ENCODE assay signal across 37 cellular contexts in the genomic region with DNA sequence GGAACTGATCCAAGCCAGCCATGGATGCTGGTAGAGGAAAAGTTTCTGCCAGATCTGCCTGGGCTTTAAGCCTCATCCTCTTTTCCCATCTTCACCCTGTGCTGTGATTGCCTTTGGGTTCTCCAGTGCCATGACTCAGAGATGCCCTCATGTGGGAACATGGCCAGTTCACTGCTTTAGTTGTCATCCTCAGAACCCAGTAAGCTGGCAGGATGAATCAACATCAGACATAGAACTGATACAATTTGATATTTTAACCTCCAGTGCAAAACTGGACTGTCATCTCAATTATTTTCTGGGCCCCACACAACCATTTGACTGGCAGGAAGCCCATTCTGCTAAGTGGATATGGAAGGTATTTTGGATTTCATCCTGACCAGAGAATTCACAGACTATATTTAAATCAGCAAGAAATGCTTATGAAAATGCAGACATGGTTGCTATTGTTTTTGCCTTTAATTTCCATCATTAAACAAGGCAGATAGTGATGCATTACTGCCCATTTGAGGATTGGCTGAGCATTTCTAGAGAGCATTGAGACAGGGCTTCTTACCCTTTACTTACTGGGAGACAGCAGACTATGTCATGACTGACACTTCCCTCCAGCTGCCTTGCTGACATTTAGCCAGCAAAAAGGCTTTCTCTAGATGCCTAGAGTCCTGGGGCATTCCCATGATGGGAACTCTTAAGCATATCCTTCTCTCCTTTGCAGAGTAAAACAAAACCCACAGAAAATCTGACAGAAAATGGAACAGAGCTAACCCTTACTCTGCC.
DNase-seq lines count a peak whose midpoint lies in the region; ATAC-seq and TF ChIP-seq lines count a peak whose summit lies in the region.
"Had no signal": no experiment of that assay in that cellular context is flagged by ENCODE, and none has a peak within 500 bp of the region (broad histone marks: within the 10 kb centered on the region; RNA-seq: fewer than 3 reads in every experiment).

No MANE protein-coding gene starts in this region.

- H3K4me3 Mint-ChIP-seq in chondrocyte (ENCODE audit: unreplicated experiment) (no peak overlapping the region), Calu3 (ENCODE audit: low read depth, unreplicated experiment) (no peak overlapping the region)
- H3K4me3 Mint-ChIP-seq: activated CD8-positive, alpha-beta memory T cell treated with anti-CD3 and anti-CD28 coated beads, Interleukin-2, amount 10 ng/mL, durations not matched to agents 7 days and 5 days; activated naive CD8-positive, alpha-beta T cell treated with anti-CD3 and anti-CD28 coated beads, Interleukin-2, amount 10 ng/mL, durations not matched to agents 7 days and 5 days; activated T-cell treated with anti-CD3 and anti-CD28 coated beads, Interleukin-2, amount 50 U/mL, for 4 hours; CD14-positive monocyte; memory B cell; nephron progenitor cell had no signal

- H3K4me3 ChIP-seq in neural cell (ENCODE audit: low read length) (no peak overlapping the region), stomach (no peak overlapping the region)
- H3K4me3 ChIP-seq: ascending aorta, esophagus squamous epithelium, ovary, SJSA1, smooth muscle cell, suprapubic skin, upper lobe of left lung had no signal

- peaks cover 0 to 6% (median 0%) of the 10 kb centered on the region in 4 donors for H3K4me1 ChIP-seq in stomach
- H3K4me1 ChIP-seq: ascending aorta, esophagus squamous epithelium, SJSA1, suprapubic skin, upper lobe of left lung had no signal

- H3K36me3 Mint-ChIP-seq in chondrocyte (ENCODE audit: low read depth) = no peaks in the 10 kb centered on the region
- H3K36me3 Mint-ChIP-seq in Calu3 (ENCODE audit: insufficient read depth, unreplicated experiment) = no peaks in the 10 kb centered on the region
- H3K36me3 Mint-ChIP-seq: activated CD8-positive, alpha-beta memory T cell treated with anti-CD3 and anti-CD28 coated beads, Interleukin-2, amount 10 ng/mL, durations not matched to agents 7 days and 5 days; activated naive CD8-positive, alpha-beta T cell treated with anti-CD3 and anti-CD28 coated beads, Interleukin-2, amount 10 ng/mL, durations not matched to agents 7 days and 5 days; CD14-positive monocyte; memory B cell had no signal

- no peaks in the 10 kb centered on the region for H3K79me2 ChIP-seq in neural cell (replicated peaks; ENCODE audit: insufficient read depth, low read length)

- H3K27me3 ChIP-seq in neural cell (ENCODE audit: insufficient read depth, low read depth, low read length) = no peaks in the 10 kb centered on the region
- no peaks in the 10 kb centered on the region for H3K27me3 ChIP-seq in stomach
- H3K27me3 ChIP-seq: ascending aorta, esophagus squamous epithelium, ovary, SJSA1, suprapubic skin, upper lobe of left lung had no signal

- H3K27ac Mint-ChIP-seq in chondrocyte (ENCODE audit: unreplicated experiment) (no peak overlapping the region), Calu3 (ENCODE audit: unreplicated experiment) (no peak overlapping the region)
- H3K27ac Mint-ChIP-seq: activated CD8-positive, alpha-beta memory T cell treated with anti-CD3 and anti-CD28 coated beads, Interleukin-2, amount 10 ng/mL, durations not matched to agents 7 days and 5 days; activated naive CD8-positive, alpha-beta T cell treated with anti-CD3 and anti-CD28 coated beads, Interleukin-2, amount 10 ng/mL, durations not matched to agents 7 days and 5 days; CD14-positive monocyte; memory B cell; nephron progenitor cell had no signal

- H3K9me3 Mint-ChIP-seq in chondrocyte (ENCODE audit: low read depth) (no peaks in the 10 kb centered on the region), Calu3 (ENCODE audit: low read depth, unreplicated experiment) (no peaks in the 10 kb centered on the region)
- H3K9me3 Mint-ChIP-seq: activated naive CD8-positive, alpha-beta T cell treated with anti-CD3 and anti-CD28 coated beads, Interleukin-2, amount 10 ng/mL, durations not matched to agents 7 days and 5 days; activated T-cell treated with anti-CD3 and anti-CD28 coated beads, Interleukin-2, amount 50 U/mL, for 4 hours; nephron progenitor cell had no signal

- H3K9ac ChIP-seq in neural cell (ENCODE audit: low read length) = no peak overlapping the region

- CTCF ChIA-PET in Calu3 (lab: Charles Lee) = no interaction called here

- TF ChIP-seq POLR2A in stomach (IDR thresholded peaks at IDR 0.05) = no peak

- H3K4me1 Mint-ChIP-seq in chondrocyte (ENCODE audit: low read depth) (peaks cover 26% of the 10 kb centered on the region), Calu3 (ENCODE audit: low read depth, unreplicated experiment) (no peaks in the 10 kb centered on the region)
- H3K4me1 Mint-ChIP-seq: activated CD8-positive, alpha-beta memory T cell treated with anti-CD3 and anti-CD28 coated beads, Interleukin-2, amount 10 ng/mL, durations not matched to agents 7 days and 5 days; activated naive CD8-positive, alpha-beta T cell treated with anti-CD3 and anti-CD28 coated beads, Interleukin-2, amount 10 ng/mL, durations not matched to agents 7 days and 5 days; CD14-positive monocyte; memory B cell had no signal

- H2AFZ ChIP-seq in neural cell (ENCODE audit: low read depth, low read length) = no peak overlapping the region

- TF ChIP-seq EP300 in neural cell (conservative IDR thresholded peaks at IDR 0.05; ENCODE audit: poor library complexity, severe bottlenecking) = peak; percentile 23
- no peak for TF ChIP-seq EP300 in stomach (IDR thresholded peaks at IDR 0.05)

- no peak for TF ChIP-seq RAD21 in neural cell (conservative IDR thresholded peaks at IDR 0.05)

- H3K27me3 Mint-ChIP-seq in chondrocyte (ENCODE audit: low read depth) (no peaks in the 10 kb centered on the region), Calu3 (ENCODE audit: unreplicated experiment) (no peaks in the 10 kb centered on the region)
- H3K27me3 Mint-ChIP-seq: activated CD8-positive, alpha-beta memory T cell treated with anti-CD3 and anti-CD28 coated beads, Interleukin-2, amount 10 ng/mL, durations not matched to agents 7 days and 5 days; activated naive CD8-positive, alpha-beta T cell treated with anti-CD3 and anti-CD28 coated beads, Interleukin-2, amount 10 ng/mL, durations not matched to agents 7 days and 5 days; memory B cell had no signal

- H3K27ac ChIP-seq in neural cell (ENCODE audit: low read length) (peak overlapping the region; percentile 28), stomach (no peak overlapping the region)
- H3K27ac ChIP-seq: 22Rv1, ascending aorta, esophagus squamous epithelium, ovary, SJSA1, suprapubic skin, upper lobe of left lung had no signal

- peak; percentile 4 for DNase-seq in DMS 273 (lab: John Stamatoyannopoulos, UW; ENCODE audit: unreplicated experiment)
- no peak for DNase-seq in DMS 273 treated with DMSO at 0.1 percent for 48 hours (lab: John Stamatoyannopoulos, UW)
- peak; percentile 56 for DNase-seq in NCI-H526 treated with DMSO at 0.1 percent for 48 hours (lab: John Stamatoyannopoulos, UW)
- DNase-seq in chondrocyte (ENCODE audit: low spot score) = no peak
- DNase-seq in stomach = no peak
- no peak for DNase-seq in Calu3
- DNase-seq: activated CD4-positive, alpha-beta T cell treated with anti-CD3 and anti-CD28 coated beads, Interleukin-2, amount 50 U/mL, for 4 hours; activated CD8-positive, alpha-beta memory T cell treated with anti-CD3 and anti-CD28 coated beads, Interleukin-2, amount 10 ng/mL, durations not matched to agents 7 days and 5 days; activated gamma-delta T cell; activated naive CD8-positive, alpha-beta T cell treated with anti-CD3 and anti-CD28 coated beads, Interleukin-2, amount 10 ng/mL, durations not matched to agents 7 days and 5 days; activated T-cell treated with anti-CD3 and anti-CD28 coated beads, Interleukin-2, amount 50 U/mL, for 4 hours; dermis blood vessel endothelial cell; DND-41; esophagus squamous epithelium; foreskin melanocyte; GOT3; hippocampal formation; left colon; NCI-H1092 treated with DMSO at 0.1 percent for 48 hours; NCI-H1930; NCI-H2227 treated with DMSO at 0.1 percent for 48 hours; NCI-H774; nephron progenitor cell; ovary; stimulated activated naive CD4-positive, alpha-beta T cell; T-helper 1 cell; upper lobe of left lung had no signal

- H3F3A ChIP-seq in neural cell (ENCODE audit: insufficient read depth, low read length, poor library complexity, severe bottlenecking) = no peaks in the 10 kb centered on the region

- ATAC-seq in HG02678 (IDR thresholded peaks at IDR 0.05; ENCODE audit: unreplicated experiment) = no peak
- ATAC-seq: activated CD4-positive, CD25-positive, alpha-beta regulatory T cell treated with anti-CD3 and anti-CD28 coated beads, Interleukin-2, amount 50 U/mL, for 24 hours; activated CD8-positive, alpha-beta memory T cell treated with anti-CD3 and anti-CD28 coated beads, Interleukin-2, amount 10 ng/mL, durations not matched to agents 7 days and 5 days; activated T-cell treated with anti-CD3 and anti-CD28 coated beads, Interleukin-2, amount 50 U/mL, for 4 hours; left colon had no signal

- no peaks in the 10 kb centered on the region for H4K20me1 ChIP-seq in neural cell (ENCODE audit: insufficient read depth)

- intact Hi-C loops in stomach (cut with DNase I; ENCODE audit: low total_unique reads) (no loop called here), Calu3 (cut with micrococcal nuclease; ENCODE audit: unreplicated experiment) (no loop called here)

- no peak overlapping the region for H3K4me2 ChIP-seq in neural cell (ENCODE audit: low read length)
- H3K4me2 ChIP-seq: smooth muscle cell had no signal

- H3K9me2 ChIP-seq in neural cell (ENCODE audit: insufficient read depth, low read length) = no peaks in the 10 kb centered on the region

- no peaks in the 10 kb centered on the region for H3K36me3 ChIP-seq in neural cell (ENCODE audit: insufficient read depth, low read length)
- no peaks in the 10 kb centered on the region for H3K36me3 ChIP-seq in stomach
- H3K36me3 ChIP-seq: ascending aorta, esophagus squamous epithelium, ovary, SJSA1, suprapubic skin, upper lobe of left lung had no signal

- H3K9me3 ChIP-seq in neural cell (ENCODE audit: low read length) (no peaks in the 10 kb centered on the region), stomach (no peaks in the 10 kb centered on the region)
- H3K9me3 ChIP-seq: ascending aorta, esophagus squamous epithelium, ovary, SJSA1, suprapubic skin, upper lobe of left lung had no signal

- TF ChIP-seq CTCF in chondrocyte (IDR thresholded peaks at IDR 0.05) = peak; percentile 18
- TF ChIP-seq CTCF in neural cell (IDR thresholded peaks at IDR 0.05; ENCODE audit: poor library complexity, severe bottlenecking) = no peak
- no peak for TF ChIP-seq CTCF in stomach (IDR thresholded peaks at IDR 0.05)
- no peak for TF ChIP-seq CTCF in Calu3 (IDR thresholded peaks at IDR 0.05; ENCODE audit: unreplicated experiment)

- BruUV-seq in Calu3 (replicated peaks; lab: Mats Ljungman, UMichigan) = no TSS peak

Comparison
In these comparisons a context has a peak if more than half of its experiments do, and no peak if none do; other contexts are left out.
1. DNase-seq: peak in DMS 273 (single experiment) and NCI-H526 treated with DMSO at 0.1 percent for 48 hours (single experiment); none in DMS 273 treated with DMSO at 0.1 percent for 48 hours (single experiment), chondrocyte (single experiment), stomach (single experiment) and Calu3 (single experiment).